ENCODE assay signal across 8 cellular contexts in genomic region chr11:66727282-66727882, GRCh38. TPM values are rescaled to one million over a fixed set of nuclear protein-coding genes. Genes with fewer than 3 reads are reported as not detected.
DNase-seq lines count a peak whose midpoint lies in the region; ATAC-seq and TF ChIP-seq lines count a peak whose summit lies in the region.

No MANE protein-coding gene starts in this region.

- H3K36me3 ChIP-seq in H7 (replicated peaks; ENCODE audit: control insufficient read depth, insufficient read depth, low read length) (no peaks in the 10 kb centered on the region), mucosa of descending colon (ENCODE audit: low read depth) (no peaks in the 10 kb centered on the region), vagina (no peaks in the 10 kb centered on the region)

- H3K27me3 Mint-ChIP-seq in T-helper 2 cell treated with Interferon-gamma antibody and Interleukin-4, amounts not matched to agents 5 μg/mL and 100 μg/mL, for 36 hours (ENCODE audit: low read depth), result peaks cover 79% of the 10 kb centered on the region
- H3K27me3 Mint-ChIP-seq in effector memory CD8-positive, alpha-beta T cell, result peaks cover 56 to 67% of the 10 kb centered on the region in 2 donors

- peaks cover 6% of the 10 kb centered on the region for H3K36me3 Mint-ChIP-seq in T-helper 2 cell treated with Interferon-gamma antibody and Interleukin-4, amounts not matched to agents 5 μg/mL and 100 μg/mL, for 36 hours (ENCODE audit: low read depth)
- H3K36me3 Mint-ChIP-seq in effector memory CD8-positive, alpha-beta T cell (ENCODE audit: insufficient read depth), result no peaks in the 10 kb centered on the region

- peaks cover 11% of the 10 kb centered on the region for H3K4me1 Mint-ChIP-seq in T-helper 2 cell treated with Interferon-gamma antibody and Interleukin-4, amounts not matched to agents 5 μg/mL and 100 μg/mL, for 36 hours (ENCODE audit: low read depth)
- peaks cover 5 to 11% of the 10 kb centered on the region in 2 donors for H3K4me1 Mint-ChIP-seq in effector memory CD8-positive, alpha-beta T cell (ENCODE audit: low read depth in 2 of 2)

- intact Hi-C loops in mucosa of descending colon (cut with DNase I, micrococcal nuclease) (no loop called here), vagina (cut with DNase I) (no loop called here)

- peak; percentile 62 for ATAC-seq in effector memory CD8-positive, alpha-beta T cell (replicated peaks)
- ATAC-seq in mucosa of descending colon, result peak; percentile 73
- no peak for ATAC-seq in GM18867 (IDR thresholded peaks at IDR 0.05; ENCODE audit: unreplicated experiment)

- TF ChIP-seq CTCF in mucosa of descending colon (IDR thresholded peaks at IDR 0.05) (no peak), vagina (IDR thresholded peaks at IDR 0.05) (no peak)

- peak overlapping the region; percentile 13 for H3K27ac ChIP-seq in vagina

- H3K27ac Mint-ChIP-seq in T-helper 2 cell treated with Interferon-gamma antibody and Interleukin-4, amounts not matched to agents 5 μg/mL and 100 μg/mL, for 36 hours, result no peak overlapping the region
- H3K27ac Mint-ChIP-seq in effector memory CD8-positive, alpha-beta T cell, result peak overlapping the region in 1 of 2 donors; percentile 13

- H3K9me3 Mint-ChIP-seq in T-helper 2 cell treated with Interferon-gamma antibody and Interleukin-4, amounts not matched to agents 5 μg/mL and 100 μg/mL, for 36 hours, result no peaks in the 10 kb centered on the region
- no peaks in the 10 kb centered on the region for H3K9me3 Mint-ChIP-seq in effector memory CD8-positive, alpha-beta T cell

- peak overlapping the region; percentile 36 for H3K4me3 Mint-ChIP-seq in T-helper 2 cell treated with Interferon-gamma antibody and Interleukin-4, amounts not matched to agents 5 μg/mL and 100 μg/mL, for 36 hours
- peak overlapping the region; percentile 39 to 44 for H3K4me3 Mint-ChIP-seq in effector memory CD8-positive, alpha-beta T cell

- H3K27me3 ChIP-seq in H7 (ENCODE audit: control insufficient read depth, insufficient read depth, low read length) (peaks cover 26% of the 10 kb centered on the region), vagina (no peaks in the 10 kb centered on the region)

- TF ChIP-seq POLR2A in vagina (IDR thresholded peaks at IDR 0.05), result no peak

- H3K4me3 ChIP-seq in H7 (ENCODE audit: insufficient read depth, low read depth, low read length) (peak overlapping the region; percentile 65), mucosa of descending colon (no peak overlapping the region), vagina (peak overlapping the region; percentile 49 to 58)

- no peaks in the 10 kb centered on the region for H3K9me3 ChIP-seq in mucosa of descending colon
- no peaks in the 10 kb centered on the region for H3K9me3 ChIP-seq in vagina

- H3K4me1 ChIP-seq in mucosa of descending colon (ENCODE audit: low read depth) (no peaks in the 10 kb centered on the region), vagina (peaks cover 9% of the 10 kb centered on the region)

- DNase-seq in Ammon's horn (ENCODE audit: low spot score) (peak; percentile 33), H7 (no peak), mucosa of descending colon (peak in 1 of 3 donors; percentile 59), vagina (ENCODE audit: extremely low spot score in 2 of 2) (no peak)
- DNase-seq in T-helper 2 cell treated with Interferon-gamma antibody and Interleukin-4, amounts not matched to agents 5 μg/mL and 100 μg/mL, for 36 hours (ENCODE audit: low spot score), result peak; percentile 28
- peak in 1 of 3 experiments; percentile 23 for DNase-seq in effector memory CD8-positive, alpha-beta T cell
- no peak for DNase-seq in effector CD8-positive, alpha-beta T cell (lab: John Stamatoyannopoulos, UW)

RNA-seq across cellular contexts. Expression of gene SPTBN2, which starts 1.6 kb away (rescaled TPM):
- 39.2 and 51.2 TPM in 2 replicates for total RNA-seq in H7 (2014; rRNA removed; shearing (Covaris generic))
- total RNA-seq in mucosa of descending colon (10 to 100 TPM in 1 of 3 donors, 1 to 10 TPM in 2; 3.7 to 10.0 (median 6.3) TPM), vagina (117 TPM)

RNA-seq across cellular contexts. Expression of gene RBM4B, which starts 49.7 kb away (rescaled TPM):
- total RNA-seq in H7 (2014; rRNA removed; shearing (Covaris generic)), result 13.1 and 21.8 TPM in 2 replicates
- 10 to 100 TPM; 16.7 to 22.7 (median 16.7) TPM for total RNA-seq in mucosa of descending colon
- 17.4 TPM for total RNA-seq in vagina

Comparison
In these comparisons a context has a peak if more than half of its experiments do, and no peak if none do; other contexts are left out.
1. DNase-seq: peak in Ammon's horn (single experiment) and T-helper 2 cell treated with Interferon-gamma antibody and Interleukin-4, amounts not matched to agents 5 μg/mL and 100 μg/mL, for 36 hours (single experiment); none in H7 (single experiment), vagina (0 of 2) and effector CD8-positive, alpha-beta T cell (single experiment).